ENCODE assay signal across 1 cellular context in genomic region chr11:105357764-105358163, GRCh38.
TF ChIP-seq lines count a peak whose summit lies in the region.

No MANE protein-coding gene starts in this region.

TF ChIP-seq in GM23338, 12 proteins besides CTCF, POLR2A, EP300 and RAD21 (continued from another document):
- TF ChIP-seq REST (IDR thresholded peaks at IDR 0.05; ENCODE audit: unreplicated experiment) (no peak), JUNB (IDR thresholded peaks at IDR 0.05; ENCODE audit: unreplicated experiment) (no peak), STAT1 (IDR thresholded peaks at IDR 0.05; ENCODE audit: unreplicated experiment) (no peak)
